ENCODE assay signal across 10 cellular contexts in the genomic region with DNA sequence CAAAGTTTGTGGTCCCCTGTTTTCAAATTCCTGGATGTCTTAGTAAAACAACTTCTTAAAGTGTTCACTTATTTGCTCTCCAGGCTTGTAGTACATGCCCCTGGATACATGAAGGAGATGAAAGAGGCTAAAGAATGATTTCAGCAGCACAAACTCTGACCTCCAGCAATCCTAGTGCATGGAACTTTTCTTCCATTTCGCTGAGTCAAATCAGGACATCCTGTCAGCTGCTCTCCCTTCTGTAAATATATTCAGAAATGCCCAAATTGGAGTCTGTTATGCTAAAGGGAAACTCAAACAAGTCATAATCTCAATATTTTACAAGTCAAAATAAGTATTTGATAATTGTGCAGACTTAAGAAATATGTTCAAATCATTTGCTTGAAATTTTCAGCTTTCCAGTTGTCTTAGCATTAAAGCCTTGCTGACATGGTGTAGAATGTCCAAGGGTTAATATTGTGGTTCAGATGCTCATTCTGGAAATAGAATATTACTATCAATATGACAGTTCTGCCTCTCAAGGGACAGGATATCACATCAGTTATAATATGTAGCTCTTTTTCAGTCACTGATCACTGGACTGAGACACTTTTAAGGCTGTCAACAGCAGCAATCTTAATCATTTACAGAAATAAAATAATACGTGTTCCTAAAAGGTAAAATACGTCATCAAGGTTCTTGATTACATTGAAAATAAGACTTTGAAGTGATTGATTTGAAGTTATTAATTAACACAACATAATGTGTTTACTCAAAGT.
DNase-seq lines count a peak whose midpoint lies in the region; ATAC-seq lines count a peak whose summit lies in the region.
"Had no signal": no experiment of that assay in that cellular context is flagged by ENCODE, and none has a peak within 500 bp of the region (broad histone marks: within the 10 kb centered on the region; RNA-seq: fewer than 3 reads in every experiment).

No MANE protein-coding gene starts in this region.

- ATAC-seq in GM18520 (IDR thresholded peaks at IDR 0.05; ENCODE audit: unreplicated experiment) (peak; percentile 79), GM21529 (IDR thresholded peaks at IDR 0.05; ENCODE audit: unreplicated experiment) (peak; percentile 67), HG03159 (IDR thresholded peaks at IDR 0.05; ENCODE audit: unreplicated experiment) (peak; percentile 89)
- ATAC-seq: left ventricle myocardium superior had no signal

- intact Hi-C loops in posterior cingulate gyrus (cut with DNase I): no loop called here

- DNase-seq in iris pigment epithelial cell (ENCODE audit: low read depth): peak; percentile 14
- no peak for DNase-seq in activated CD8-positive, alpha-beta memory T cell treated with anti-CD3 and anti-CD28 coated beads, Interleukin-2, amount 50 U/mL, for 48 hours
- no peak for DNase-seq in NCI-H1930 (lab: John Stamatoyannopoulos, UW)
- no peak for DNase-seq in germinal center (ENCODE audit: low spot score)
- no peak for DNase-seq in posterior cingulate gyrus
- DNase-seq: CD4-positive, alpha-beta memory T cell; left ventricle myocardium superior had no signal
